ENCODE assay signal across 23 cellular contexts in genomic region chr22:44413211-44413610, GRCh38.
"Had no signal": no experiment of that assay in that cellular context is flagged by ENCODE, and none has a peak within 500 bp of the region (broad histone marks: within the 10 kb centered on the region; RNA-seq: fewer than 3 reads in every experiment).

No MANE protein-coding gene starts in this region.

- H2AFZ ChIP-seq: hepatocyte had no signal

- H3K9me3 Mint-ChIP-seq: dendritic cell treated with granulocyte-macrophage colony-stimulating factor and Interleukin-4, amounts not matched to agents 40 ng/mL and 50 ng/mL, for 4 days; neural crest cell had no signal

- DNase-seq: central memory CD4-positive, alpha-beta T cell; erythroblast; foreskin keratinocyte; head of caudate nucleus; mammary epithelial cell; nucleus accumbens; retina; stimulated activated CD4-positive, alpha-beta T cell treated with anti-CD3 and anti-CD28 coated beads, Interleukin-12 subunit alpha, Interleukin-12 subunit beta, amount 100 ng/mL, for 4 hours; stimulated activated naive CD4-positive, alpha-beta T cell; stomach; substantia nigra; transverse colon had no signal

- H3K4me1 ChIP-seq: foreskin keratinocyte, pancreas, prostate gland, transverse colon had no signal

- H3K9me3 ChIP-seq: mucosa of descending colon, pancreas, prostate gland, stomach, thoracic aorta, transverse colon had no signal

- H3K4me3 ChIP-seq: hepatocyte, mucosa of descending colon, pancreas, prostate gland, skin epidermis, stomach, thoracic aorta, transverse colon had no signal

- H3K36me3 Mint-ChIP-seq: naive thymus-derived CD8-positive, alpha-beta T cell had no signal

- H3K27ac Mint-ChIP-seq: dendritic cell treated with granulocyte-macrophage colony-stimulating factor and Interleukin-4, amounts not matched to agents 40 ng/mL and 50 ng/mL, for 4 days had no signal

- H3K27ac ChIP-seq: foreskin keratinocyte, hepatocyte, pancreas, prostate gland, skin epidermis, stomach, thoracic aorta, transverse colon had no signal

- H3K27me3 ChIP-seq: hepatocyte, pancreas had no signal

- ATAC-seq: foreskin keratinocyte; left lobe of liver; mucosa of descending colon; naive thymus-derived CD8-positive, alpha-beta T cell; pancreas; sciatic nerve had no signal

- H3K4me2 ChIP-seq: hepatocyte had no signal

- H3K4me1 Mint-ChIP-seq: naive thymus-derived CD8-positive, alpha-beta T cell had no signal

- H3K36me3 ChIP-seq: pancreas, prostate gland, stomach, thoracic aorta, transverse colon had no signal

- H3K4me3 Mint-ChIP-seq: dendritic cell treated with granulocyte-macrophage colony-stimulating factor and Interleukin-4, amounts not matched to agents 40 ng/mL and 50 ng/mL, for 4 days; naive thymus-derived CD8-positive, alpha-beta T cell; neural crest cell had no signal
